Comparison of ENCODE assay signal across 12 cellular contexts in genomic region chr9:6787793-6788174, GRCh38. TPM values are rescaled to one million over a fixed set of nuclear protein-coding genes. Genes with fewer than 3 reads are reported as not detected.
A peak's percentile ranks its signal among the peaks of the same experiment; 100 is the strongest.
DNase-seq lines count a peak whose midpoint lies in the region; ATAC-seq and TF ChIP-seq lines count a peak whose summit lies in the region.
"Had no signal": no experiment of that assay in that cellular context is flagged by ENCODE, and none has a peak within 500 bp of the region (broad histone marks: within the 10 kb centered on the region; RNA-seq: fewer than 3 reads in every experiment).

No MANE protein-coding gene starts in this region.

- no peak for TF ChIP-seq POLR2A in esophagus muscularis mucosa (IDR thresholded peaks at IDR 0.05; ENCODE audit: low read depth)
- TF ChIP-seq POLR2A in adrenal gland (IDR thresholded peaks at IDR 0.05), result no peak

- no peak for ATAC-seq in CD4-positive, alpha-beta T cell (ENCODE audit: poor library complexity)
- 0 out of 2 replicates have a peak, but pooled peaks have one; percentile 15 for ATAC-seq in Panc1

- H3K27me3 ChIP-seq in CD4-positive, alpha-beta T cell (ENCODE audit: control insufficient read depth, insufficient read depth, low read length), result no peaks in the 10 kb centered on the region
- H3K27me3 ChIP-seq in Panc1 (ENCODE audit: control insufficient read depth, insufficient read depth, low read length) (no peaks in the 10 kb centered on the region), esophagus muscularis mucosa (no peaks in the 10 kb centered on the region), adrenal gland (no peaks in the 10 kb centered on the region)

- peaks cover 57% of the 10 kb centered on the region for H3K4me1 Mint-ChIP-seq in CD4-positive, alpha-beta T cell (ENCODE audit: low read depth)
- H3K4me1 Mint-ChIP-seq in neural crest cell, result peaks cover 22% of the 10 kb centered on the region

- DNase-seq in CD4-positive, alpha-beta T cell, result no peak
- DNase-seq in Panc1 (ENCODE audit: low read depth, low spot score), result no peak
- peak; percentile 70 for DNase-seq in esophagus muscularis mucosa (ENCODE audit: extremely low spot score)
- no peak for DNase-seq in neural crest cell (ENCODE audit: low read depth, low spot score)
- no peak for DNase-seq in hippocampal formation (lab: John Stamatoyannopoulos, UW)
- DNase-seq in NCI-H2029 (lab: John Stamatoyannopoulos, UW), result no peak
- DNase-seq in adrenal gland, result no peak
- DNase-seq in T-helper 9 cell, result no peak
- DNase-seq: activated T-cell treated with anti-CD3 and anti-CD28 coated beads, Interleukin-2, amount 50 U/mL, for 48 hours; NCI-H345; SHP77; stimulated activated naive CD4-positive, alpha-beta T cell treated with Interleukin-2 at 50 U/mL for 16 hours had no signal

- CTCF ChIA-PET in CD4-positive, alpha-beta T cell (lab: Charles Lee), result no interaction called here
- CTCF ChIA-PET in Panc1 (lab: Charles Lee), result no interaction called here

- H3K36me3 ChIP-seq in Panc1 (ENCODE audit: control insufficient read depth, insufficient read depth, low read length) (no peaks in the 10 kb centered on the region), esophagus muscularis mucosa (peaks cover 0 to 1% (median under 1%) of the 10 kb centered on the region in 4 donors), adrenal gland (replicated peaks in 1 of 2) (no peaks in the 10 kb centered on the region)

- intact Hi-C loops in CD4-positive, alpha-beta T cell (cut with DNase I, micrococcal nuclease), result no loop called here
- intact Hi-C loops in Panc1 (cut with micrococcal nuclease; ENCODE audit: unreplicated experiment) (no loop called here), esophagus muscularis mucosa (cut with DNase I) (no loop called here), adrenal gland (cut with DNase I) (no loop called here)

- in situ Hi-C loops in Panc1 (cut with HindIII; ENCODE audit: low pct_unique_long_range_greater_than_20kb, low sequenced_read_pairs), result no loop called here

- no peak overlapping the region for H3K4me3 Mint-ChIP-seq in CD4-positive, alpha-beta T cell
- H3K4me3 Mint-ChIP-seq in neural crest cell, result no peak overlapping the region

- TF ChIP-seq EP300 in esophagus muscularis mucosa (IDR thresholded peaks at IDR 0.05), result no peak

- H3K36me3 Mint-ChIP-seq in CD4-positive, alpha-beta T cell (ENCODE audit: low read depth), result peaks cover 20% of the 10 kb centered on the region
- no peaks in the 10 kb centered on the region for H3K36me3 Mint-ChIP-seq in neural crest cell (ENCODE audit: low read depth)

- no peak overlapping the region for H3K27ac ChIP-seq in CD4-positive, alpha-beta T cell (ENCODE audit: low read depth, low read length)
- H3K27ac ChIP-seq in Panc1 (ENCODE audit: low read length) (peak overlapping the region; percentile 57; the same call in 1 of the 2 replicates), esophagus muscularis mucosa (replicated peaks in 1 of 4) (peak overlapping the region in 1 of 4 donors; percentile 33), adrenal gland (no peak overlapping the region)

- no peaks in the 10 kb centered on the region for H3K9me3 Mint-ChIP-seq in CD4-positive, alpha-beta T cell
- H3K9me3 Mint-ChIP-seq in neural crest cell, result no peaks in the 10 kb centered on the region

- peak overlapping the region; percentile 32 for H3K27ac Mint-ChIP-seq in CD4-positive, alpha-beta T cell
- peak overlapping the region; percentile 3 for H3K27ac Mint-ChIP-seq in neural crest cell (ENCODE audit: unreplicated experiment)

- H3K4me3 ChIP-seq in Panc1 (ENCODE audit: low read depth in 2 of 2, low read length in 2 of 2), result peak overlapping the region in 1 of 2 experiments; percentile 10; a peak in 2 of 4 replicates
- H3K4me3 ChIP-seq in esophagus muscularis mucosa, result no peak overlapping the region
- H3K4me3 ChIP-seq in adrenal gland, result no peak overlapping the region

- BruUV-seq in Panc1 (replicated peaks; lab: Mats Ljungman, UMichigan), result no TSS peak

- 78% methylated on average over 3 of the region's 3 CpGs for WGBS in esophagus muscularis mucosa
- WGBS in adrenal gland, 4 donors, result 83 to 91% (median 88%) methylated on average over 3 of the region's 3 CpGs

- POLR2A ChIA-PET in CD4-positive, alpha-beta T cell (lab: Charles Lee), result no interaction called here
- POLR2A ChIA-PET in Panc1 (lab: Charles Lee), result no interaction called here

- no peaks in the 10 kb centered on the region for H3K27me3 Mint-ChIP-seq in CD4-positive, alpha-beta T cell
- no peaks in the 10 kb centered on the region for H3K27me3 Mint-ChIP-seq in neural crest cell (ENCODE audit: low read depth)

- no peak for TF ChIP-seq CTCF in CD4-positive, alpha-beta T cell (IDR thresholded peaks at IDR 0.05)
- TF ChIP-seq CTCF in Panc1 (IDR thresholded peaks at IDR 0.05), result no peak
- TF ChIP-seq CTCF in esophagus muscularis mucosa (IDR thresholded peaks at IDR 0.05), result no peak
- no peak for TF ChIP-seq CTCF in neural crest cell (conservative IDR thresholded peaks at IDR 0.05)
- TF ChIP-seq CTCF in adrenal gland (IDR thresholded peaks at IDR 0.05), result no peak

- no peaks in the 10 kb centered on the region for H3K9me3 ChIP-seq in CD4-positive, alpha-beta T cell (ENCODE audit: control insufficient read depth, low read length)
- H3K9me3 ChIP-seq in Panc1 (ENCODE audit: control insufficient read depth, insufficient read depth, low read depth, low read length) (no peaks in the 10 kb centered on the region), esophagus muscularis mucosa (no peaks in the 10 kb centered on the region), adrenal gland (replicated peaks in 1 of 3) (no peaks in the 10 kb centered on the region)

- no peaks in the 10 kb centered on the region for H3K4me1 ChIP-seq in Panc1 (ENCODE audit: control insufficient read depth, insufficient read depth, low read length)
- H3K4me1 ChIP-seq in esophagus muscularis mucosa, result peaks cover 15 to 57% (median 47%) of the 10 kb centered on the region in 4 donors
- H3K4me1 ChIP-seq in adrenal gland (replicated peaks in 1 of 2), result peaks cover 3 to 27% of the 10 kb centered on the region in 2 donors

RNA-seq across cellular contexts. Expression of gene KDM4C, which starts 30.0 kb away (rescaled TPM):
- 10 to 100 TPM; 60.1 to 61.3 TPM for total RNA-seq in CD4-positive, alpha-beta T cell
- total RNA-seq in Panc1 (2021; ENCODE audit: unreplicated experiment) (7.1 TPM), esophagus muscularis mucosa (10 to 100 TPM; 25.2 to 41.1 (median 26.4) TPM), neural crest cell (9.4 and 11.2 TPM in 2 replicates), adrenal gland (10 to 100 TPM; 14.9 to 33.4 (median 25.9) TPM)
- 3.5 TPM for polyA plus RNA-seq in Panc1 (2012; ENCODE audit: insufficient read length)
- 10 to 100 TPM in 2 of 3 donors, 1 to 10 TPM in 1; 7.9 to 19.6 (median 11.3) TPM for polyA plus RNA-seq in adrenal gland
